Comparison of ENCODE assay signal across 8 cellular contexts in genomic region chr6:1611572-1612385, GRCh38. TPM values are rescaled to one million over a fixed set of nuclear protein-coding genes. Genes with fewer than 3 reads are reported as not detected.
A peak's percentile ranks its signal among the peaks of the same experiment; 100 is the strongest.
DNase-seq lines count a peak whose midpoint lies in the region; ATAC-seq and TF ChIP-seq lines count a peak whose summit lies in the region.

No MANE protein-coding gene starts in this region.

- H3K27ac Mint-ChIP-seq in natural killer cell = peak overlapping the region; percentile 41 to 48

- intact Hi-C loops in natural killer cell (cut with micrococcal nuclease) = no loop called here

- peak overlapping the region; percentile 40 for H3K4me3 ChIP-seq in GM12865 (ENCODE audit: low read depth, low read length)

- no peaks in the 10 kb centered on the region for H3K36me3 Mint-ChIP-seq in natural killer cell

- TF ChIP-seq CTCF in GM12865 (IDR thresholded peaks at IDR 0.05; ENCODE audit: insufficient read depth, low read depth, low read length, missing control alignments) (no peak), natural killer cell (IDR thresholded peaks at IDR 0.05) (no peak)

- H3K9me3 Mint-ChIP-seq in natural killer cell = no peaks in the 10 kb centered on the region

- ATAC-seq in natural killer cell (peak in 2 of 3 donors; percentile 15 to 17), GM21786 (IDR thresholded peaks at IDR 0.05; ENCODE audit: unreplicated experiment) (no peak)

- H3K27me3 Mint-ChIP-seq in natural killer cell (ENCODE audit: low read depth in 2 of 2) = peaks cover 34 to 47% of the 10 kb centered on the region in 2 donors

- DNase-seq in GM12865 (ENCODE audit: low read depth) (no peak), NCI-H748 treated with DMSO at 0.1 percent for 48 hours (lab: John Stamatoyannopoulos, UW) (peak; percentile 41), dermis blood vessel endothelial cell (peak; percentile 65), natural killer cell (no peak), AG08396 (ENCODE audit: low spot score) (no peak), NCI-H2227 treated with DMSO at 0.1 percent for 48 hours (lab: John Stamatoyannopoulos, UW) (no peak), DMS153 treated with DMSO at 0.1 percent for 48 hours (lab: John Stamatoyannopoulos, UW; ENCODE audit: unreplicated experiment) (no peak)

- H3K4me1 Mint-ChIP-seq in natural killer cell = peaks cover 33% of the 10 kb centered on the region in 2 donors

- peak overlapping the region; percentile 91 for H3K4me3 Mint-ChIP-seq in natural killer cell

RNA-seq across cellular contexts. Expression of gene FOXC1, which starts 2.1 kb away (rescaled TPM):
- total RNA-seq in dermis blood vessel endothelial cell (8.3 and 12.1 TPM in 2 replicates), natural killer cell (under 1 TPM in 2 of 3 donors, not detected in 1; 0.16 to 0.21 TPM)

Comparison
In these comparisons a context has a peak if more than half of its experiments do, and no peak if none do; other contexts are left out.
1. DNase-seq: peak in NCI-H748 treated with DMSO at 0.1 percent for 48 hours (single experiment) and dermis blood vessel endothelial cell (single experiment); none in GM12865 (single experiment), natural killer cell (single experiment), AG08396 (single experiment), NCI-H2227 treated with DMSO at 0.1 percent for 48 hours (single experiment) and DMS153 treated with DMSO at 0.1 percent for 48 hours (single experiment).